Comparison of ENCODE assay signal across 27 cellular contexts in genomic region chr10:36479073-36479472, GRCh38.
"Had no signal": no experiment of that assay in that cellular context is flagged by ENCODE, and none has a peak within 500 bp of the region (broad histone marks: within the 10 kb centered on the region; RNA-seq: fewer than 3 reads in every experiment).

No MANE protein-coding gene starts in this region.

- DNase-seq: activated CD4-positive, alpha-beta T cell treated with anti-CD3 and anti-CD28 coated beads for 36 hours; activated CD4-positive, alpha-beta T cell treated with anti-CD3 and anti-CD28 coated beads, Interleukin-2, amount 10 ng/mL, durations not matched to agents 7 days and 5 days; activated CD4-positive, alpha-beta T cell treated with anti-CD3 and anti-CD28 coated beads, Interleukin-2, amount 50 U/mL, for 48 hours; activated CD8-positive, alpha-beta T cell treated with anti-CD3 and anti-CD28 coated beads, Interleukin-2, amount 10 ng/mL, durations not matched to agents 7 days and 5 days; activated gamma-delta T cell; activated naive CD4-positive, alpha-beta T cell treated with Interleukin-2 at 50 U/mL for 16 hours; activated naive CD8-positive, alpha-beta T cell treated with anti-CD3 and anti-CD28 coated beads, Interleukin-2, amount 10 ng/mL, durations not matched to agents 7 days and 5 days; activated T-cell treated with anti-CD3 and anti-CD28 coated beads, Interleukin-2, amount 50 U/mL, for 24 hours; amygdala; NCI-H1105; NCI-H1436; NCI-H1694; NCI-H1930; NCI-H2081 treated with DMSO at 0.1 percent for 48 hours; NCI-H226; NCI-H524 treated with DMSO at 0.1 percent for 48 hours; NK-92 treated with Interleukin-12 subunit alpha and Interleukin-12 subunit beta, amount 100 ng/mL, for 24 hours; PC-3; Peyer's patch; RPMI8226; SHP77 treated with DMSO at 0.1 percent for 48 hours; SK-N-SH had no signal

- H3K4me2 ChIP-seq: SK-N-SH had no signal

- H3K36me3 ChIP-seq: ascending aorta, cardiac muscle cell, Peyer's patch, SJSA1 had no signal

- ATAC-seq: activated CD4-positive, alpha-beta T cell treated with anti-CD3 and anti-CD28 coated beads for 36 hours; activated CD4-positive, CD25-positive, alpha-beta regulatory T cell treated with anti-CD3 and anti-CD28 coated beads, Interleukin-2, amount 50 U/mL, for 24 hours; activated CD8-positive, alpha-beta T cell treated with anti-CD3 and anti-CD28 coated beads, Interleukin-2, amount 10 ng/mL, durations not matched to agents 7 days and 5 days; PC-3; WTC11 had no signal

- H3K9me3 ChIP-seq: ascending aorta, Peyer's patch, SJSA1 had no signal

- H3K4me1 ChIP-seq: ascending aorta, Peyer's patch, SJSA1 had no signal

- H3K9ac ChIP-seq: SK-N-SH had no signal

- H3K4me3 ChIP-seq: ascending aorta, cardiac muscle cell, Peyer's patch, SJSA1 had no signal

- H3K27me3 ChIP-seq: ascending aorta, cardiac muscle cell, Peyer's patch, SJSA1 had no signal

- H3K27ac ChIP-seq: ascending aorta, cardiac muscle cell, Peyer's patch, SJSA1 had no signal
